In the genomic region with DNA sequence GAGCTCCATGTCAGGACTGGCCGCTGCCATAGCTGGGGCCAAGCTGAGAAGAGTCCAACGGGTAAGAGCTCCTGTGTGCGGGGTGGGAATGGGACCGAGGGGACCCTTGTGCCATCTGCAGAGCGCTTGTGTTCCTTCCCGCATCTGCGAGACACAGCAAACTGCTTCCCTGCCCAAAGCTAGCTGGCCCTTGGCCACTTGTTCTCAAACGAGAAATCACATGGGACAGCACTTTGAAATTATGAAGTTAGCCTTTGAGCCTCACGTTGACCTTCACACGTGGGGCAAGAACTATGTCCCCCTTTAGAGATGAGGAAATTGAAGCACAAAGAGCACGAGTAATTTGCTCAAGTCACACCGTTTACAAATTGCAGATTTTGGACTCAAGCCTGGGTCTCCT, we compare ENCODE assay signal across 28 cellular contexts. TPM values are rescaled to one million over a fixed set of nuclear protein-coding genes. Genes with fewer than 3 reads are reported as not detected.
A peak's percentile ranks its signal among the peaks of the same experiment; 100 is the strongest.
DNase-seq lines count a peak whose midpoint lies in the region; ATAC-seq and TF ChIP-seq lines count a peak whose summit lies in the region.
"Had no signal": no experiment of that assay in that cellular context is flagged by ENCODE, and none has a peak within 500 bp of the region (broad histone marks: within the 10 kb centered on the region; RNA-seq: fewer than 3 reads in every experiment).

No MANE protein-coding gene starts in this region.

- peaks cover 2% of the 10 kb centered on the region for H3K4me1 ChIP-seq in right cardiac atrium (ENCODE audit: control insufficient read depth, insufficient read depth, low read length)
- peaks cover 57% of the 10 kb centered on the region for H3K4me1 ChIP-seq in adipocyte (ENCODE audit: control insufficient read depth, insufficient read depth, low read length)
- peaks cover 17% of the 10 kb centered on the region for H3K4me1 ChIP-seq in osteoblast (ENCODE audit: insufficient read depth, low read length)
- no peaks in the 10 kb centered on the region for H3K4me1 ChIP-seq in PC-3 (ENCODE audit: insufficient read depth, low read length)
- H3K4me1 ChIP-seq: SJSA1 had no signal

- POLR2A ChIA-PET in PC-3 (lab: Charles Lee; ENCODE audit: unreplicated experiment), result no interaction called here

- peaks cover 66% of the 10 kb centered on the region for H3K36me3 Mint-ChIP-seq in activated CD4-positive, alpha-beta T cell treated with anti-CD3 and anti-CD28 coated beads, Interleukin-2, amount 10 ng/mL, durations not matched to agents 24 days and 14 days (ENCODE audit: low read depth)

- intact Hi-C loops in right cardiac atrium (cut with DNase I) (no loop called here), Right ventricle myocardium superior (cut with DNase I) (no loop called here), PC-3 (cut with micrococcal nuclease) (no loop called here)
- intact Hi-C loops in activated CD4-positive, alpha-beta T cell treated with anti-CD3 and anti-CD28 coated beads, Interleukin-2, amount 10 ng/mL, durations not matched to agents 24 days and 14 days (cut with micrococcal nuclease), result no loop called here

- H3K36me3 ChIP-seq in adipocyte (ENCODE audit: control insufficient read depth, insufficient read depth, low read length, severe bottlenecking) (peaks cover 14% of the 10 kb centered on the region), osteoblast (ENCODE audit: insufficient read depth, low read length) (peaks cover 3% of the 10 kb centered on the region), PC-3 (ENCODE audit: low read depth, low read length) (no peaks in the 10 kb centered on the region)
- H3K36me3 ChIP-seq: SJSA1 had no signal

- H3K79me2 ChIP-seq in osteoblast (ENCODE audit: insufficient read depth, low read length) (no peaks in the 10 kb centered on the region), PC-3 (ENCODE audit: low read length) (no peaks in the 10 kb centered on the region)

- H2AFZ ChIP-seq in osteoblast (ENCODE audit: low read length) (no peak overlapping the region), PC-3 (ENCODE audit: low read length) (no peak overlapping the region)
- H2AFZ ChIP-seq: PC-9 had no signal

- H3K9me3 ChIP-seq in right cardiac atrium (ENCODE audit: control insufficient read depth, low read length) (no peaks in the 10 kb centered on the region), adipocyte (ENCODE audit: control insufficient read depth, low read length) (no peaks in the 10 kb centered on the region), osteoblast (ENCODE audit: low read depth, low read length) (no peaks in the 10 kb centered on the region), PC-3 (ENCODE audit: low read length) (no peaks in the 10 kb centered on the region)
- H3K9me3 ChIP-seq: SJSA1 had no signal

- H3F3A ChIP-seq in PC-3 (ENCODE audit: low read length, unreplicated experiment), result no peaks in the 10 kb centered on the region

- H3K4me2 ChIP-seq in osteoblast (ENCODE audit: insufficient read depth, low read length), result no peak overlapping the region
- H3K4me2 ChIP-seq in PC-3 (ENCODE audit: low read length), result no peak overlapping the region
- H3K4me2 ChIP-seq: PC-9 had no signal

- 64% methylated on average over 12 of the region's 12 CpGs for WGBS in right cardiac atrium

- H3K4me1 Mint-ChIP-seq in activated CD4-positive, alpha-beta T cell treated with anti-CD3 and anti-CD28 coated beads, Interleukin-2, amount 10 ng/mL, durations not matched to agents 24 days and 14 days, result peaks cover 3% of the 10 kb centered on the region

- TF ChIP-seq CTCF in osteoblast (IDR thresholded peaks at IDR 0.05; ENCODE audit: extremely low read depth, low read depth, low read length) (no peak), PC-3 (conservative IDR thresholded peaks at IDR 0.05; ENCODE audit: low read depth, low read length) (no peak)

- H4K20me1 ChIP-seq in osteoblast (ENCODE audit: insufficient read depth, low read length), result no peaks in the 10 kb centered on the region
- no peaks in the 10 kb centered on the region for H4K20me1 ChIP-seq in PC-3 (ENCODE audit: low read length)

- BruUV-seq in PC-3 (replicated peaks; lab: Mats Ljungman, UMichigan), result no TSS peak

- H3K9ac ChIP-seq in adipocyte (ENCODE audit: low read length) (peak overlapping the region; percentile 78), PC-3 (ENCODE audit: low read length) (no peak overlapping the region)

- CTCF ChIA-PET in PC-3 (lab: Charles Lee), result no interaction called here

- DNase-seq in right cardiac atrium (peak in 1 of 3 donors; percentile 53), Right ventricle myocardium superior (no peak), adipocyte (ENCODE audit: low read depth) (no peak), osteoblast (ENCODE audit: insufficient read length, low spot score, missing footprints) (peak; percentile 65), PC-3 (no peak), activated gamma-delta T cell (lab: John Stamatoyannopoulos, UW) (no peak)
- DNase-seq in activated CD4-positive, alpha-beta T cell treated with anti-CD3 and anti-CD28 coated beads, Interleukin-2, amount 10 ng/mL, durations not matched to agents 24 days and 14 days, result no peak
- DNase-seq: AML-193; DMS153; DND-41; H7; Karpas-422; NCI-H1092 treated with DMSO at 0.1 percent for 48 hours; NCI-H1436; NCI-H187; NCI-H2081 treated with DMSO at 0.1 percent for 48 hours; NCI-H2171 treated with DMSO at 0.1 percent for 48 hours; NCI-H524 treated with DMSO at 0.1 percent for 48 hours; NCI-H82; NK-92 treated with Interleukin-12 subunit alpha and Interleukin-12 subunit beta, amount 100 ng/mL, for 24 hours; PC-9 had no signal

- H3K27me3 Mint-ChIP-seq in activated CD4-positive, alpha-beta T cell treated with anti-CD3 and anti-CD28 coated beads, Interleukin-2, amount 10 ng/mL, durations not matched to agents 24 days and 14 days, result no peaks in the 10 kb centered on the region

- H3K4me3 Mint-ChIP-seq in activated CD4-positive, alpha-beta T cell treated with anti-CD3 and anti-CD28 coated beads, Interleukin-2, amount 10 ng/mL, durations not matched to agents 24 days and 14 days, result no peak overlapping the region
- H3K4me3 Mint-ChIP-seq: CD14-positive monocyte had no signal

- no peaks in the 10 kb centered on the region for H3K27me3 ChIP-seq in right cardiac atrium (ENCODE audit: control insufficient read depth, insufficient read depth)
- H3K27me3 ChIP-seq in adipocyte (replicated peaks; ENCODE audit: control insufficient read depth, insufficient read depth, low read length), result no peaks in the 10 kb centered on the region
- H3K27me3 ChIP-seq in osteoblast (ENCODE audit: insufficient read depth, low read length), result no peaks in the 10 kb centered on the region
- H3K27me3 ChIP-seq in PC-3 (ENCODE audit: low read length), result no peaks in the 10 kb centered on the region
- H3K27me3 ChIP-seq: SJSA1 had no signal

- H3K4me3 ChIP-seq in right cardiac atrium (ENCODE audit: low read length) (no peak overlapping the region), adipocyte (ENCODE audit: low read length) (no peak overlapping the region), osteoblast (ENCODE audit: insufficient read depth, low read length) (no peak overlapping the region), PC-3 (ENCODE audit: low read length) (no peak overlapping the region)
- H3K4me3 ChIP-seq: PC-9, SJSA1 had no signal

- ATAC-seq in right cardiac atrium (peak; percentile 2 to 4), Right ventricle myocardium superior (ENCODE audit: poor library complexity) (no peak), PC-3 (no peak), HG03571 (IDR thresholded peaks at IDR 0.05; ENCODE audit: unreplicated experiment) (no peak)
- ATAC-seq: HepG2 had no signal

- H3K9me3 Mint-ChIP-seq in activated CD4-positive, alpha-beta T cell treated with anti-CD3 and anti-CD28 coated beads, Interleukin-2, amount 10 ng/mL, durations not matched to agents 24 days and 14 days, result no peaks in the 10 kb centered on the region

- no peak overlapping the region for H3K27ac ChIP-seq in right cardiac atrium (ENCODE audit: low read length)
- H3K27ac ChIP-seq in osteoblast (ENCODE audit: low read depth, low read length), result peak overlapping the region; percentile 63
- H3K27ac ChIP-seq in PC-3 (ENCODE audit: low read length), result no peak overlapping the region
- H3K27ac ChIP-seq: PC-9, SJSA1 had no signal

- no peak overlapping the region for H3K27ac Mint-ChIP-seq in activated CD4-positive, alpha-beta T cell treated with anti-CD3 and anti-CD28 coated beads, Interleukin-2, amount 10 ng/mL, durations not matched to agents 24 days and 14 days

- no peaks in the 10 kb centered on the region for H3K9me2 ChIP-seq in PC-3 (replicated peaks; ENCODE audit: low read length)

RNA-seq across cellular contexts. Expression of a gene that starts 30.8 kb away (rescaled TPM):
- total RNA-seq in right cardiac atrium (under 1 TPM in 3 of 4 donors, not detected in 1; 0.29 to 0.42 (median 0.31) TPM), Right ventricle myocardium superior (not detected), osteoblast (0.29 and 0.36 TPM in 2 replicates), PC-3 (2014; rRNA removed) (1.6 and 5.4 TPM in 2 replicates)
- polyA plus RNA-seq in right cardiac atrium, result 0.11 TPM
- 0.09 and 0.35 TPM in 2 replicates for total RNA-seq in activated CD4-positive, alpha-beta T cell treated with anti-CD3 and anti-CD28 coated beads, Interleukin-2, amount 10 ng/mL, durations not matched to agents 24 days and 14 days
- total RNA-seq: H7, HT1080, Right ventricle myocardium inferior, RPMI7951, SJSA1 had no signal

Comparison
In these comparisons a context has a peak if more than half of its experiments do, and no peak if none do; other contexts are left out.
1. ATAC-seq: peak in right cardiac atrium (2 of 2); none in Right ventricle myocardium superior (single experiment), PC-3 (single experiment) and HG03571 (single experiment).